ENCODE assay signal across 8 cellular contexts in the genomic region with DNA sequence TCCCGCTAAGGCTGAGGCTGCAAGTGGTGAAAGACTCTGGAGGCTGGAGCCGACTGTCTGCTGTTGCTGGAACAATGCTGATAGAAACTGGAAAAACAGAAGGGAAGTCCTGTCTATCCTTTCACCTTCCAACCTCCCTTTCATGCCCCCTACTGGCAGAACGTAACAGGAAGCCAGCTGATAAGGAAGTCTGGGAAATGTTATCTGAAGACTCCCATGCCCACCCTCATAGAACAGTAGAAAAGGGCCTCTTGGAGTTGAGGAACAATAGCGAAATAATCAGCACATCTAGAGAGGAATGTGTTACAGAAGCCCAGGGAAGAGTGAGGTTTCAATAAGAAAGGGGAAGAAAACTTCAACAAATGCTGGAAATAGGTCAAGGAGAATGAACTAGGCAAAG.
A peak's percentile ranks its signal among the peaks of the same experiment; 100 is the strongest.
DNase-seq lines count a peak whose midpoint lies in the region; TF ChIP-seq lines count a peak whose summit lies in the region.
"Had no signal": no experiment of that assay in that cellular context is flagged by ENCODE, and none has a peak within 500 bp of the region (broad histone marks: within the 10 kb centered on the region; RNA-seq: fewer than 3 reads in every experiment).

No MANE protein-coding gene starts in this region.

- H3K27ac Mint-ChIP-seq in osteocyte (ENCODE audit: unreplicated experiment) = peak overlapping the region; percentile 97

- no peaks in the 10 kb centered on the region for H3K9me3 ChIP-seq in colonic mucosa

- no peak overlapping the region for H3K9ac ChIP-seq in colonic mucosa (ENCODE audit: low read depth in 2 of 2, low read length in 2 of 2)

- intact Hi-C loops in colonic mucosa (cut with DNase I) = no loop called here

- H3K27ac ChIP-seq in colonic mucosa = no peak overlapping the region

- H3K4me3 ChIP-seq in GM12865 (ENCODE audit: low read depth, low read length) = no peak overlapping the region
- no peak overlapping the region for H3K4me3 ChIP-seq in colonic mucosa

- TF ChIP-seq CTCF in GM12865 (IDR thresholded peaks at IDR 0.05; ENCODE audit: insufficient read depth, low read depth, low read length, missing control alignments) (peak; percentile 40), colonic mucosa (IDR thresholded peaks at IDR 0.05) (no peak), osteocyte (IDR thresholded peaks at IDR 0.05) (peak; percentile 51)

- no peaks in the 10 kb centered on the region for H3K9me3 Mint-ChIP-seq in osteocyte (ENCODE audit: unreplicated experiment)

- H3K4me1 ChIP-seq in colonic mucosa = no peaks in the 10 kb centered on the region

- peaks cover 78% of the 10 kb centered on the region for H3K4me1 Mint-ChIP-seq in osteocyte (ENCODE audit: unreplicated experiment)

- H3K4me3 Mint-ChIP-seq in osteocyte (ENCODE audit: unreplicated experiment) = no peak overlapping the region

- H3K27me3 ChIP-seq in colonic mucosa = no peaks in the 10 kb centered on the region

- DNase-seq in GM12865 (ENCODE audit: low read depth) (peak; percentile 5), LHCN-M2 (ENCODE audit: low read depth) (peak; percentile 37), colonic mucosa (peak; percentile 53), osteocyte (ENCODE audit: extremely low spot score, unreplicated experiment) (no peak), NOMO-1 (lab: John Stamatoyannopoulos, UW; ENCODE audit: unreplicated experiment in 2 of 2) (no peak), DMS114 treated with DMSO at 0.1 percent for 48 hours (lab: John Stamatoyannopoulos, UW; ENCODE audit: unreplicated experiment) (no peak)
- no peak for DNase-seq in activated T-cell treated with anti-CD3 and anti-CD28 coated beads, Interleukin-2, amount 50 U/mL, for 1 hour
- DNase-seq: effector CD4-positive, alpha-beta T cell had no signal

- no peaks in the 10 kb centered on the region for H3K27me3 Mint-ChIP-seq in osteocyte (ENCODE audit: unreplicated experiment)

- H3K36me3 Mint-ChIP-seq in osteocyte (ENCODE audit: unreplicated experiment) = no peaks in the 10 kb centered on the region

- H3K36me3 ChIP-seq in colonic mucosa = no peaks in the 10 kb centered on the region

Comparison
In these comparisons a context has a peak if more than half of its experiments do, and no peak if none do; other contexts are left out.
1. DNase-seq: peak in GM12865 (single experiment), LHCN-M2 (single experiment) and colonic mucosa (single experiment); none in osteocyte (single experiment), NOMO-1 (0 of 2), DMS114 treated with DMSO at 0.1 percent for 48 hours (single experiment) and activated T-cell treated with anti-CD3 and anti-CD28 coated beads, Interleukin-2, amount 50 U/mL, for 1 hour (single experiment).